ENCODE assay signal across 8 cellular contexts in the genomic region with DNA sequence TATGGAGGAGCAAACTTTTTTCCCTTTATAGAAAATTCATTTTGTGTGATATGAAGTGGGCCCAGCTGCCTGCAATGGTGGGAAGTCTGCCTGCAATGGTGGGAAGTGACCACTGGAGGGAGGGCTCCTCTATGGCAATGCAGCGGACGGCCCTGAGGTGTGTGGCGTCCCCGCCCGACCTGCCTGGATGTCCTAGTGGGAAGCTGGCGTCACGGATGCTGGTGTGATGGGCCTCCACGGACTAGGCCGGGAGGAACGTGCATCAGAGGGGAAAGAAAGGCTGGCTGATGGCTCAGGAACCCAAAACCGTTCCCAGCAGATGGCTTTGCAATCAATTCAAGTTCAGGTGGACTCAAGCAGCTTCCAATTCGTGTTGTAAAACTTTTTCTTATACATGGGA.
A peak's percentile ranks its signal among the peaks of the same experiment; 100 is the strongest.
DNase-seq lines count a peak whose midpoint lies in the region; ATAC-seq and TF ChIP-seq lines count a peak whose summit lies in the region.

No MANE protein-coding gene starts in this region.

- peaks cover 0 to 54% (median 0%) of the 10 kb centered on the region in 3 donors for H3K36me3 ChIP-seq in Peyer's patch

- H3K4me3 ChIP-seq in Peyer's patch = no peak overlapping the region

- no peaks in the 10 kb centered on the region for H3K9me3 Mint-ChIP-seq in progenitor cell of endocrine pancreas (ENCODE audit: low read depth)

- no peak overlapping the region for H3K27ac Mint-ChIP-seq in progenitor cell of endocrine pancreas

- H3K27ac ChIP-seq in Peyer's patch = peak overlapping the region in 1 of 4 donors; percentile 28

- ATAC-seq in HG02759 (IDR thresholded peaks at IDR 0.05; ENCODE audit: unreplicated experiment) = peak; percentile 86
- ATAC-seq in HG02970 (IDR thresholded peaks at IDR 0.05; ENCODE audit: low FRiP score, unreplicated experiment) = no peak

- H3K9me3 ChIP-seq in Peyer's patch = no peaks in the 10 kb centered on the region

- H3K36me3 Mint-ChIP-seq in progenitor cell of endocrine pancreas (ENCODE audit: insufficient read depth) = peaks cover 10% of the 10 kb centered on the region

- H3K27me3 ChIP-seq in Peyer's patch = no peaks in the 10 kb centered on the region

- peaks cover 6% of the 10 kb centered on the region for H3K4me1 Mint-ChIP-seq in progenitor cell of endocrine pancreas (ENCODE audit: low read depth)

- peaks cover 0 to 6% (median 0%) of the 10 kb centered on the region in 4 donors for H3K4me1 ChIP-seq in Peyer's patch

- TF ChIP-seq POLR2A in Peyer's patch (IDR thresholded peaks at IDR 0.05) = no peak

- DNase-seq in Peyer's patch = peak; percentile 23 to 80 (median 71)
- DNase-seq in activated naive CD4-positive, alpha-beta T cell treated with Interleukin-2 at 50 U/mL for 16 hours = peak; percentile 50
- DNase-seq in glomerular visceral epithelial cell (ENCODE audit: extremely low spot score) = peak; percentile 32
- DNase-seq in progenitor cell of endocrine pancreas (ENCODE audit: low spot score, unreplicated experiment) = peak; percentile 49
- no peak for DNase-seq in SHP77 treated with DMSO at 0.1 percent for 48 hours (lab: John Stamatoyannopoulos, UW)

- no peak overlapping the region for H3K4me3 Mint-ChIP-seq in progenitor cell of endocrine pancreas (ENCODE audit: low read depth)

- no peaks in the 10 kb centered on the region for H3K27me3 Mint-ChIP-seq in progenitor cell of endocrine pancreas

- TF ChIP-seq CTCF in GM12873 (IDR thresholded peaks at IDR 0.05; ENCODE audit: insufficient read depth, low read depth, low read length, missing control alignments) = peak; percentile 87
- TF ChIP-seq CTCF in Peyer's patch (IDR thresholded peaks at IDR 0.05) = peak in 5 of 6 experiments; percentile 59 to 71 (median 67)
- peak; percentile 78 for TF ChIP-seq CTCF in progenitor cell of endocrine pancreas (IDR thresholded peaks at IDR 0.05; ENCODE audit: unreplicated experiment)
